In the genomic region with DNA sequence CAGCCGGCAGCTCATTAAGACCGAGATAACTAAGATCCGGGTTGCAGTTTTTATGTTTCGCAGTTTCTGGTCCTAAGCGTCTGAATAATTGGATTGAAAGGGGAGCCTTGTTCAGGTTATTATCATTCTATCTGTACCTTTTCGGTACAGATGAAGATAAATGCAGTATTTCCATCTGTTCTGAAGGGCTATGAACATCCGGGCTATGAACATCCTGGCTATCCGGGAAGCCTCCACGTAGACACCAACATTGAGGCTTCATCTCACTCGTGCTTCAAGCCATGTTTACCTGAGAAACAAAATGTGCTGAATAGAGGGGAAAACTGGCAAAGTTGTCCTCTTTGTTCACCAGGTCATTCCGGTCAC, we compare ENCODE assay signal across 8 cellular contexts. TPM values are rescaled to one million over a fixed set of nuclear protein-coding genes. Genes with fewer than 3 reads are reported as not detected.
DNase-seq lines count a peak whose midpoint lies in the region; ATAC-seq and TF ChIP-seq lines count a peak whose summit lies in the region.

No MANE protein-coding gene starts in this region.

- intact Hi-C loops in heart right ventricle (cut with DNase I) (loop anchor here in 9 of 10 donors (1.0 to 10.0 kb wide), 8 partner anchors 36 to 174 kb away; a partner anchor contains a TSS), cardiac septum (cut with DNase I) (loop anchor here (2.0 to 5.0 kb wide), 3 partner anchors 39 to 174 kb away; a partner anchor contains a TSS)

- H3K27ac ChIP-seq in heart right ventricle (peak overlapping the region in 9 of 10 donors; percentile 79 to 97 (median 94)), iPS-18a (ENCODE audit: low read length) (no peak overlapping the region), stomach smooth muscle (ENCODE audit: low read length) (peak overlapping the region; percentile 58)

- H3K9me3 ChIP-seq in heart right ventricle: no peaks in the 10 kb centered on the region
- no peaks in the 10 kb centered on the region for H3K9me3 ChIP-seq in iPS-18a (ENCODE audit: control insufficient read depth, low read depth, low read length)
- no peaks in the 10 kb centered on the region for H3K9me3 ChIP-seq in stomach smooth muscle (ENCODE audit: control insufficient read depth in 2 of 2, low read length in 2 of 2)

- H3K27me3 ChIP-seq in heart right ventricle (no peaks in the 10 kb centered on the region), iPS-18a (ENCODE audit: control insufficient read depth, insufficient read depth, low read length) (no peaks in the 10 kb centered on the region), stomach smooth muscle (ENCODE audit: control insufficient read depth in 1 of 2, insufficient read depth in 2 of 2, low read length in 2 of 2) (no peaks in the 10 kb centered on the region)

- H3K9ac ChIP-seq in iPS-18a (ENCODE audit: low read length): peak overlapping the region; percentile 16
- peak overlapping the region; percentile 65 to 79 for H3K9ac ChIP-seq in stomach smooth muscle (ENCODE audit: low read length in 2 of 2)

- H3K4me3 ChIP-seq in heart right ventricle (peak overlapping the region in 9 of 10 donors; percentile 75 to 97 (median 92)), WI38 (ENCODE audit: low read depth, low read length) (peak overlapping the region; percentile 86), iPS-18a (ENCODE audit: low read length) (peak overlapping the region; percentile 87), stomach smooth muscle (ENCODE audit: low read length in 2 of 2) (peak overlapping the region; percentile 67 to 89)

- H3K4me1 ChIP-seq in heart right ventricle (peaks cover 0 to 43% (median 35%) of the 10 kb centered on the region in 9 donors), iPS-18a (ENCODE audit: control insufficient read depth, low read depth, low read length) (peaks cover 32% of the 10 kb centered on the region), stomach smooth muscle (ENCODE audit: control insufficient read depth, insufficient read depth, low read length) (peaks cover 13% of the 10 kb centered on the region)

- 9 to 11% methylated on average over 11 of the region's 11 CpGs for WGBS in heart right ventricle, 2 donors

- ATAC-seq in heart right ventricle: peak in 4 of 8 donors; percentile 2 to 8 (median 4)
- peak; percentile 6 for ATAC-seq in HG03139 (IDR thresholded peaks at IDR 0.05; ENCODE audit: unreplicated experiment)

- H3K36me3 ChIP-seq in heart right ventricle: no peaks in the 10 kb centered on the region
- no peaks in the 10 kb centered on the region for H3K36me3 ChIP-seq in iPS-18a (ENCODE audit: control insufficient read depth, low read depth, low read length)
- H3K36me3 ChIP-seq in stomach smooth muscle (ENCODE audit: control insufficient read depth in 2 of 2, insufficient read depth in 2 of 2, low read length in 2 of 2): no peaks in the 10 kb centered on the region

- DNase-seq in heart right ventricle (no peak), cardiac septum (ENCODE audit: low spot score) (no peak), NCI-H2227 treated with DMSO at 0.1 percent for 48 hours (lab: John Stamatoyannopoulos, UW) (no peak), NCI-H1092 treated with DMSO at 0.1 percent for 48 hours (lab: John Stamatoyannopoulos, UW) (no peak)

- TF ChIP-seq CTCF in heart right ventricle (IDR thresholded peaks at IDR 0.05) (peak in 3 of 9 donors; percentile 17 to 53 (median 18)), WI38 (IDR thresholded peaks at IDR 0.05; ENCODE audit: low read depth, low read length) (no peak)

RNA-seq across cellular contexts. Expression of a gene that starts 0.4 kb away (rescaled TPM):
- 10 to 100 TPM; 30.2 to 43.9 (median 39.4) TPM for total RNA-seq in heart right ventricle
- polyA plus RNA-seq in heart right ventricle: 10 to 100 TPM; 34.0 to 43.2 TPM
- 43.0 TPM for total RNA-seq in cardiac septum

RNA-seq across cellular contexts. Expression of a gene that starts 40.1 kb away (rescaled TPM):
- total RNA-seq in heart right ventricle (10 to 100 TPM in 2 of 10 donors, 1 to 10 TPM in 8; 2.6 to 13.9 (median 5.2) TPM), cardiac septum (5.7 TPM)
- 10 to 100 TPM; 10.3 to 20.8 TPM for polyA plus RNA-seq in heart right ventricle
